In the genomic region with DNA sequence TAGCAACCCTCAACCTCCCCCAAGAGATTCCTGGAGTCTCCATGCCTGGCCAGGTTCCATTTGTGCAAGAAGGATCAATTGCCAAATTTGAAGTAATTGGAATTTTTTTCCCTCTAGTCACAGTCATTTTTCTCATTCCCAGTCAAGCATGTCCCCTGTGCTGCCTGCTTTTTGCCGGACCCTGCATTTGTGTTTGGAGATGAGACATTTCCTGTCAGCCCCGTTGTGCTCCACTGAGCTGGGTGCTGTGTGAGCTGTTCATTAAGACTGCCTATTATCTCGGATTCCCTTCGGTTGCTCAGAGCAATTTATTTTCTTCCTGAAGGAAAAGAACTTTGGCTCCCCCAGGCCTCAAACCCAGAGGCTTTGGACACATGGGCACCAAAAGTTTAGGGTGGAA, we compare ENCODE assay signal across 13 cellular contexts.
A peak's percentile ranks its signal among the peaks of the same experiment; 100 is the strongest.
DNase-seq lines count a peak whose midpoint lies in the region; ATAC-seq and TF ChIP-seq lines count a peak whose summit lies in the region.
"Had no signal": no experiment of that assay in that cellular context is flagged by ENCODE, and none has a peak within 500 bp of the region (broad histone marks: within the 10 kb centered on the region; RNA-seq: fewer than 3 reads in every experiment).

No MANE protein-coding gene starts in this region.

- H3K4me1 ChIP-seq in neuronal stem cell (ENCODE audit: control insufficient read depth in 2 of 2, insufficient read depth in 1 of 2, low read depth in 1 of 2, low read length in 2 of 2) = peaks cover 9 to 15% of the 10 kb centered on the region in 2 donors

- H3K14ac ChIP-seq in neuronal stem cell (ENCODE audit: low read length) = no peak overlapping the region

- no peak overlapping the region for H2BK12ac ChIP-seq in neuronal stem cell (ENCODE audit: low read length)

- H4K91ac ChIP-seq in neuronal stem cell (ENCODE audit: low read depth, low read length, poor library complexity) = no peak overlapping the region

- H3K4me3 ChIP-seq in brain microvascular endothelial cell (ENCODE audit: low read depth, low read length) (no peak overlapping the region), neuronal stem cell (ENCODE audit: low read length in 2 of 2) (no peak overlapping the region)
- H3K4me3 ChIP-seq: GM23338 had no signal

- H3K27ac Mint-ChIP-seq in activated naive CD4-positive, alpha-beta T cell treated with anti-CD3 and anti-CD28 coated beads, Interleukin-2, amount 50 U/mL, for 72 hours = no peak overlapping the region
- H3K27ac Mint-ChIP-seq: activated CD4-positive, alpha-beta T cell treated with anti-CD3 and anti-CD28 coated beads, Interleukin-2, amount 10 ng/mL, durations not matched to agents 7 days and 5 days; activated naive CD4-positive, alpha-beta T cell treated with anti-CD3 and anti-CD28 coated beads for 36 hours; GM23338 had no signal

- no peak overlapping the region for H2AK5ac ChIP-seq in neuronal stem cell (ENCODE audit: low read depth, low read length)

- no peak overlapping the region for H2BK120ac ChIP-seq in neuronal stem cell (ENCODE audit: low read depth, low read length)

- no peak for ATAC-seq in activated naive CD4-positive, alpha-beta T cell treated with anti-CD3 and anti-CD28 coated beads, Interleukin-2, amount 50 U/mL, for 72 hours
- ATAC-seq in GM18498 (IDR thresholded peaks at IDR 0.05; ENCODE audit: unreplicated experiment) = no peak
- ATAC-seq: GM23338, right cardiac atrium had no signal

- no peak overlapping the region for H3K4me2 ChIP-seq in neuronal stem cell (ENCODE audit: insufficient read depth, low read length, poor library complexity, severe bottlenecking)
- H3K4me2 ChIP-seq: GM23338 had no signal

- H3K36me3 Mint-ChIP-seq in activated naive CD4-positive, alpha-beta T cell treated with anti-CD3 and anti-CD28 coated beads, Interleukin-2, amount 50 U/mL, for 72 hours = no peaks in the 10 kb centered on the region

- no peak overlapping the region for H3K9ac ChIP-seq in neuronal stem cell (ENCODE audit: low read depth, low read length, poor library complexity)

- no peaks in the 10 kb centered on the region for H3K27me3 ChIP-seq in brain microvascular endothelial cell (replicated peaks)
- no peaks in the 10 kb centered on the region for H3K27me3 ChIP-seq in neuronal stem cell (ENCODE audit: control insufficient read depth in 3 of 3, insufficient read depth in 3 of 3, low read depth in 1 of 3, low read length in 3 of 3)

- no peak overlapping the region for H3K23ac ChIP-seq in neuronal stem cell (ENCODE audit: low read depth, low read length, poor library complexity)

- H3K27ac ChIP-seq in brain microvascular endothelial cell = peak overlapping the region; percentile 11
- H3K27ac ChIP-seq in neuronal stem cell (replicated peaks; ENCODE audit: low read length) = no peak overlapping the region

- no peak overlapping the region for H2BK15ac ChIP-seq in neuronal stem cell (ENCODE audit: low read length)

- H3K4ac ChIP-seq in neuronal stem cell (ENCODE audit: low read length) = no peak overlapping the region

- no CpG with 5 or more reads among the region's 4 CpGs for WGBS in neuronal stem cell (ENCODE audit: extremely low coverage in 2 of 2, insufficient read length in 2 of 2, insufficient replicate concordance in 1 of 2), 2 donors

- no peak overlapping the region for H3K18ac ChIP-seq in neuronal stem cell (ENCODE audit: low read length)

- H2BK5ac ChIP-seq in neuronal stem cell (ENCODE audit: low read length) = no peak overlapping the region

- DNase-seq in GM04504 (ENCODE audit: low read depth) (peak; percentile 52), HS-5 (ENCODE audit: low read depth) (peak; percentile 83), brain microvascular endothelial cell (peak; percentile 28), neuronal stem cell (ENCODE audit: low spot score) (no peak), NCI-H2171 treated with DMSO at 0.1 percent for 48 hours (lab: John Stamatoyannopoulos, UW) (no peak), HPDE6-E6E7 (ENCODE audit: extremely low spot score) (no peak)
- no peak for DNase-seq in activated naive CD4-positive, alpha-beta T cell treated with anti-CD3 and anti-CD28 coated beads, Interleukin-2, amount 50 U/mL, for 72 hours (ENCODE audit: low spot score in 2 of 2)
- DNase-seq: activated CD4-positive, alpha-beta T cell treated with anti-CD3 and anti-CD28 coated beads, Interleukin-2, amount 10 ng/mL, durations not matched to agents 7 days and 5 days; activated naive CD4-positive, alpha-beta T cell treated with anti-CD3 and anti-CD28 coated beads for 36 hours; Calu3; right cardiac atrium had no signal

- no peak overlapping the region for H4K8ac ChIP-seq in neuronal stem cell (ENCODE audit: low read depth, low read length)

- no peak for TF ChIP-seq CTCF in brain microvascular endothelial cell (IDR thresholded peaks at IDR 0.05; ENCODE audit: low read depth, low read length, missing control alignments)

- H3K36me3 ChIP-seq in brain microvascular endothelial cell (replicated peaks) (no peaks in the 10 kb centered on the region), neuronal stem cell (replicated peaks in 1 of 2; ENCODE audit: control insufficient read depth in 2 of 2, insufficient read depth in 2 of 2, low read length in 2 of 2) (no peaks in the 10 kb centered on the region)

- H3K9me3 Mint-ChIP-seq in activated naive CD4-positive, alpha-beta T cell treated with anti-CD3 and anti-CD28 coated beads, Interleukin-2, amount 50 U/mL, for 72 hours = peaks cover 4 to 6% of the 10 kb centered on the region in 2 donors
- H3K9me3 Mint-ChIP-seq: activated CD4-positive, alpha-beta T cell treated with anti-CD3 and anti-CD28 coated beads, Interleukin-2, amount 10 ng/mL, durations not matched to agents 7 days and 5 days had no signal

- H2AFZ ChIP-seq in neuronal stem cell (ENCODE audit: low read length) = peak overlapping the region; percentile 55
- H2AFZ ChIP-seq: GM23338 had no signal

- in situ Hi-C loops in brain microvascular endothelial cell (cut with HindIII; ENCODE audit: low pct_ligation_motif_present, low sequenced_read_pairs) = no loop called here

- peaks cover 0 to 12% of the 10 kb centered on the region in 2 donors for H3K9me3 ChIP-seq in neuronal stem cell (replicated peaks in 1 of 2; ENCODE audit: control insufficient read depth in 2 of 2, insufficient read depth in 1 of 2, low read depth in 1 of 2, low read length in 2 of 2)

- H3K79me1 ChIP-seq in neuronal stem cell (ENCODE audit: low read depth, low read length) = no peaks in the 10 kb centered on the region

Comparison
In these comparisons a context has a peak if more than half of its experiments do, and no peak if none do; other contexts are left out.
1. DNase-seq: peak in GM04504 (single experiment), HS-5 (single experiment) and brain microvascular endothelial cell (single experiment); none in neuronal stem cell (single experiment), activated naive CD4-positive, alpha-beta T cell treated with anti-CD3 and anti-CD28 coated beads, Interleukin-2, amount 50 U/mL, for 72 hours (0 of 2), NCI-H2171 treated with DMSO at 0.1 percent for 48 hours (single experiment) and HPDE6-E6E7 (single experiment).